In genomic region chr4:170090667-170091052, GRCh38 we compare ENCODE assay signal across 9 cellular contexts. TPM values are rescaled to one million over a fixed set of nuclear protein-coding genes. Genes with fewer than 3 reads are reported as not detected.
DNase-seq lines count a peak whose midpoint lies in the region; ATAC-seq and TF ChIP-seq lines count a peak whose summit lies in the region.
"Had no signal": no experiment of that assay in that cellular context is flagged by ENCODE, and none has a peak within 500 bp of the region (broad histone marks: within the 10 kb centered on the region; RNA-seq: fewer than 3 reads in every experiment).

No MANE protein-coding gene starts in this region.

- DNase-seq in cardiac fibroblast (ENCODE audit: low read depth in 2 of 2) (peak; percentile 5 to 36), caudate nucleus (lab: John Stamatoyannopoulos, UW) (no peak), NCI-H146 treated with DMSO at 0.1 percent for 48 hours (lab: John Stamatoyannopoulos, UW; ENCODE audit: unreplicated experiment) (no peak), NCI-H2081 treated with DMSO at 0.1 percent for 48 hours (lab: John Stamatoyannopoulos, UW) (no peak)
- no peak for DNase-seq in naive thymus-derived CD8-positive, alpha-beta T cell

- TF ChIP-seq CTCF in C4-2B (conservative IDR thresholded peaks at IDR 0.05) (no peak), cardiac fibroblast (IDR thresholded peaks at IDR 0.05; ENCODE audit: low read depth, low read length) (no peak)

- no peaks in the 10 kb centered on the region for H3K9me3 Mint-ChIP-seq in naive thymus-derived CD8-positive, alpha-beta T cell

- peaks cover 27% of the 10 kb centered on the region for H3K36me3 ChIP-seq in HUES48 (ENCODE audit: control insufficient read depth, insufficient read depth, low read length)

- H3K4me1 ChIP-seq in HUES48 (ENCODE audit: control insufficient read depth, insufficient read depth, low read length) = peaks cover 20% of the 10 kb centered on the region

- H3K4me1 Mint-ChIP-seq in naive thymus-derived CD8-positive, alpha-beta T cell = peaks cover 2 to 22% (median 8%) of the 10 kb centered on the region in 4 donors

- H3K9ac ChIP-seq in HUES48 (ENCODE audit: low read depth, low read length) = no peak overlapping the region

- peaks cover 30 to 45% (median 34%) of the 10 kb centered on the region in 5 donors for H3K27me3 Mint-ChIP-seq in naive thymus-derived CD8-positive, alpha-beta T cell

- no peaks in the 10 kb centered on the region for H3K9me3 ChIP-seq in HUES48 (ENCODE audit: control insufficient read depth, insufficient read depth, low read length)

- no peak for ATAC-seq in naive thymus-derived CD8-positive, alpha-beta T cell
- ATAC-seq in GM21529 (IDR thresholded peaks at IDR 0.05; ENCODE audit: unreplicated experiment) = no peak

- H3K4me3 Mint-ChIP-seq in naive thymus-derived CD8-positive, alpha-beta T cell = peak overlapping the region in 9 of 10 donors; percentile 22 to 75 (median 55)

- no peaks in the 10 kb centered on the region for H3K36me3 Mint-ChIP-seq in naive thymus-derived CD8-positive, alpha-beta T cell

- H3K27ac ChIP-seq in C4-2B (peak overlapping the region; percentile 99), HUES48 (ENCODE audit: low read depth, low read length) (no peak overlapping the region), caudate nucleus (ENCODE audit: low read depth, low read length) (no peak overlapping the region)

- POLR2A ChIA-PET in naive thymus-derived CD8-positive, alpha-beta T cell (lab: Charles Lee) = no interaction called here

- H3K27me3 ChIP-seq in HUES48 (ENCODE audit: control insufficient read depth, insufficient read depth, low read length) = peaks cover 18% of the 10 kb centered on the region

- peak overlapping the region; percentile 77 for H3K4me3 ChIP-seq in HUES48 (ENCODE audit: low read depth, low read length)
- H3K4me3 ChIP-seq in cardiac fibroblast (replicated peaks in 1 of 2; ENCODE audit: low read depth in 2 of 2, low read length in 2 of 2) = no peak overlapping the region

- no peak overlapping the region for H3K27ac Mint-ChIP-seq in naive thymus-derived CD8-positive, alpha-beta T cell

RNA-seq across cellular contexts. Expression of gene AADAT, which starts 0.9 kb away (rescaled TPM):
- total RNA-seq in naive thymus-derived CD8-positive, alpha-beta T cell = not detected
- polyA plus RNA-seq in naive thymus-derived CD8-positive, alpha-beta T cell = not detected
- total RNA-seq: GM12878 had no signal
- polyA plus RNA-seq: GM12878 had no signal

Comparison
In these comparisons a context has a peak if more than half of its experiments do, and no peak if none do; other contexts are left out.
1. DNase-seq: peak in cardiac fibroblast (2 of 2); none in naive thymus-derived CD8-positive, alpha-beta T cell (0 of 10), caudate nucleus (0 of 61), NCI-H146 treated with DMSO at 0.1 percent for 48 hours (single experiment) and NCI-H2081 treated with DMSO at 0.1 percent for 48 hours (single experiment).